ENCODE assay signal across 25 cellular contexts in genomic region chr7:106400990-106401389, GRCh38.
DNase-seq lines count a peak whose midpoint lies in the region; TF ChIP-seq lines count a peak whose summit lies in the region.
"Had no signal": no experiment of that assay in that cellular context is flagged by ENCODE, and none has a peak within 500 bp of the region (broad histone marks: within the 10 kb centered on the region; RNA-seq: fewer than 3 reads in every experiment).

No MANE protein-coding gene starts in this region.

- H2BK120ac ChIP-seq in neuronal stem cell (ENCODE audit: low read depth, low read length) = no peak overlapping the region

- no peaks in the 10 kb centered on the region for H3K79me2 ChIP-seq in neural cell (replicated peaks; ENCODE audit: insufficient read depth, low read length)

- no CpG with 5 or more reads among the region's 3 CpGs for WGBS in neuronal stem cell (ENCODE audit: extremely low coverage in 2 of 2, insufficient read length in 2 of 2, insufficient replicate concordance in 1 of 2), 2 donors

- H2AFZ ChIP-seq in neural cell (ENCODE audit: low read depth, low read length) (peak overlapping the region; percentile 10), neuronal stem cell (ENCODE audit: low read length) (no peak overlapping the region)

- no peak for TF ChIP-seq RAD21 in neural cell (conservative IDR thresholded peaks at IDR 0.05)

- no peak overlapping the region for H3K4ac ChIP-seq in neuronal stem cell (ENCODE audit: low read length)

- peaks cover 6% of the 10 kb centered on the region for H3K36me3 Mint-ChIP-seq in activated CD4-positive, alpha-beta memory T cell treated with anti-CD3 and anti-CD28 coated beads, Interleukin-2, amount 10 ng/mL, durations not matched to agents 7 days and 5 days (ENCODE audit: low read depth)
- H3K36me3 Mint-ChIP-seq: CD4-positive, CD25-positive, alpha-beta regulatory T cell; CD8-positive, alpha-beta T cell had no signal

- H3K36me3 ChIP-seq in neural cell (ENCODE audit: insufficient read depth, low read length) (no peaks in the 10 kb centered on the region), neuronal stem cell (replicated peaks in 1 of 2; ENCODE audit: control insufficient read depth in 2 of 2, insufficient read depth in 2 of 2, low read length in 2 of 2) (no peaks in the 10 kb centered on the region)
- H3K36me3 ChIP-seq: BE2C, BLaER1 had no signal

- no peaks in the 10 kb centered on the region for H3K9me2 ChIP-seq in neural cell (ENCODE audit: insufficient read depth, low read length)

- no peak overlapping the region for H3K27ac Mint-ChIP-seq in activated CD4-positive, alpha-beta memory T cell treated with anti-CD3 and anti-CD28 coated beads, Interleukin-2, amount 10 ng/mL, durations not matched to agents 7 days and 5 days
- H3K27ac Mint-ChIP-seq: CD14-positive monocyte; CD4-positive, CD25-positive, alpha-beta regulatory T cell; CD8-positive, alpha-beta T cell had no signal

- H3F3A ChIP-seq in neural cell (ENCODE audit: insufficient read depth, low read length, poor library complexity, severe bottlenecking) = no peaks in the 10 kb centered on the region

- no peak overlapping the region for H2BK5ac ChIP-seq in neuronal stem cell (ENCODE audit: low read length)

- H3K9ac ChIP-seq in neural cell (ENCODE audit: low read length) = peak overlapping the region; percentile 32
- no peak overlapping the region for H3K9ac ChIP-seq in neuronal stem cell (ENCODE audit: low read depth, low read length, poor library complexity)
- H3K9ac ChIP-seq: BLaER1 had no signal

- peaks cover 5% of the 10 kb centered on the region for H3K9me3 Mint-ChIP-seq in activated CD4-positive, alpha-beta memory T cell treated with anti-CD3 and anti-CD28 coated beads, Interleukin-2, amount 10 ng/mL, durations not matched to agents 7 days and 5 days
- H3K9me3 Mint-ChIP-seq: CD8-positive, alpha-beta T cell had no signal

- no peaks in the 10 kb centered on the region for H3K9me3 ChIP-seq in neural cell (ENCODE audit: low read length)
- H3K9me3 ChIP-seq in neuronal stem cell (replicated peaks in 1 of 2; ENCODE audit: control insufficient read depth in 2 of 2, insufficient read depth in 1 of 2, low read depth in 1 of 2, low read length in 2 of 2) = peaks cover 0 to 2% of the 10 kb centered on the region in 2 donors
- H3K9me3 ChIP-seq: BE2C, Caco-2 had no signal

- CTCF ChIA-PET in activated CD4-positive, alpha-beta memory T cell treated with anti-CD3 and anti-CD28 coated beads, Interleukin-2, amount 10 ng/mL, durations not matched to agents 7 days and 5 days (lab: Charles Lee) = no interaction called here

- H4K20me1 ChIP-seq in neural cell (ENCODE audit: insufficient read depth) = no peaks in the 10 kb centered on the region
- H4K20me1 ChIP-seq: BLaER1 had no signal

- H3K4me2 ChIP-seq in neural cell (ENCODE audit: low read length) (peak overlapping the region; percentile 28), neuronal stem cell (ENCODE audit: insufficient read depth, low read length, poor library complexity, severe bottlenecking) (no peak overlapping the region)
- H3K4me2 ChIP-seq: BLaER1 had no signal

- no peak overlapping the region for H4K8ac ChIP-seq in neuronal stem cell (ENCODE audit: low read depth, low read length)

- H2BK15ac ChIP-seq in neuronal stem cell (ENCODE audit: low read length) = no peak overlapping the region

- POLR2A ChIA-PET in activated CD4-positive, alpha-beta memory T cell treated with anti-CD3 and anti-CD28 coated beads, Interleukin-2, amount 10 ng/mL, durations not matched to agents 7 days and 5 days (lab: Charles Lee) = no interaction called here

- H3K23ac ChIP-seq in neuronal stem cell (ENCODE audit: low read depth, low read length, poor library complexity) = no peak overlapping the region

- H3K27me3 ChIP-seq in neural cell (ENCODE audit: insufficient read depth, low read depth, low read length) = no peaks in the 10 kb centered on the region
- no peaks in the 10 kb centered on the region for H3K27me3 ChIP-seq in neuronal stem cell (ENCODE audit: control insufficient read depth in 3 of 3, insufficient read depth in 3 of 3, low read depth in 1 of 3, low read length in 3 of 3)
- H3K27me3 ChIP-seq: BLaER1 had no signal

- TF ChIP-seq EP300 in neural cell (conservative IDR thresholded peaks at IDR 0.05; ENCODE audit: poor library complexity, severe bottlenecking) = peak; percentile 78

- H3K14ac ChIP-seq in neuronal stem cell (ENCODE audit: low read length) = no peak overlapping the region

- peaks cover 8% of the 10 kb centered on the region for H3K4me1 Mint-ChIP-seq in activated CD4-positive, alpha-beta memory T cell treated with anti-CD3 and anti-CD28 coated beads, Interleukin-2, amount 10 ng/mL, durations not matched to agents 7 days and 5 days

- no peak for TF ChIP-seq CTCF in neural cell (IDR thresholded peaks at IDR 0.05; ENCODE audit: poor library complexity, severe bottlenecking)

- peak overlapping the region; percentile 15 for H3K4me3 ChIP-seq in neural cell (ENCODE audit: low read length)
- H3K4me3 ChIP-seq in neuronal stem cell (ENCODE audit: low read length in 2 of 2) = no peak overlapping the region
- H3K4me3 ChIP-seq: BLaER1, GM12878 had no signal

- no peak overlapping the region for H2AK5ac ChIP-seq in neuronal stem cell (ENCODE audit: low read depth, low read length)

- DNase-seq in NCI-H748 (lab: John Stamatoyannopoulos, UW; ENCODE audit: unreplicated experiment) (peak; percentile 25), NCI-H748 treated with DMSO at 0.1 percent for 48 hours (lab: John Stamatoyannopoulos, UW) (no peak), SK-N-DZ (ENCODE audit: low spot score) (peak; percentile 28), neuronal stem cell (ENCODE audit: low spot score) (peak; percentile 3), DMS114 treated with DMSO at 0.1 percent for 48 hours (lab: John Stamatoyannopoulos, UW; ENCODE audit: unreplicated experiment) (no peak)
- no peak for DNase-seq in activated CD4-positive, alpha-beta memory T cell treated with anti-CD3 and anti-CD28 coated beads, Interleukin-2, amount 10 ng/mL, durations not matched to agents 7 days and 5 days
- DNase-seq in effector CD4-positive, alpha-beta T cell = no peak
- DNase-seq: 8988T; ACHN; BE2C; C1 segment of cervical spinal cord; Caco-2; Calu3; CD4-positive, CD25-positive, alpha-beta regulatory T cell; CD8-positive, alpha-beta T cell; DMS153; DMS53; DMS79; DND-41; EL; GDM1 had no signal

- H3K18ac ChIP-seq in neuronal stem cell (ENCODE audit: low read length) = no peak overlapping the region

- H4K91ac ChIP-seq in neuronal stem cell (ENCODE audit: low read depth, low read length, poor library complexity) = no peak overlapping the region

- H2BK12ac ChIP-seq in neuronal stem cell (ENCODE audit: low read length) = no peak overlapping the region

- no peak overlapping the region for H3K4me3 Mint-ChIP-seq in activated CD4-positive, alpha-beta memory T cell treated with anti-CD3 and anti-CD28 coated beads, Interleukin-2, amount 10 ng/mL, durations not matched to agents 7 days and 5 days
- H3K4me3 Mint-ChIP-seq: CD14-positive monocyte; CD4-positive, CD25-positive, alpha-beta regulatory T cell; CD8-positive, alpha-beta T cell had no signal

- peaks cover 0 to 3% of the 10 kb centered on the region in 2 donors for H3K4me1 ChIP-seq in neuronal stem cell (ENCODE audit: control insufficient read depth in 2 of 2, insufficient read depth in 1 of 2, low read depth in 1 of 2, low read length in 2 of 2)
- H3K4me1 ChIP-seq: BE2C, BLaER1, Caco-2 had no signal

- H3K27me3 Mint-ChIP-seq in activated CD4-positive, alpha-beta memory T cell treated with anti-CD3 and anti-CD28 coated beads, Interleukin-2, amount 10 ng/mL, durations not matched to agents 7 days and 5 days = peaks cover 33% of the 10 kb centered on the region

- no peaks in the 10 kb centered on the region for H3K79me1 ChIP-seq in neuronal stem cell (ENCODE audit: low read depth, low read length)

- peak overlapping the region; percentile 71 for H3K27ac ChIP-seq in neural cell (ENCODE audit: low read length)
- H3K27ac ChIP-seq in neuronal stem cell (replicated peaks; ENCODE audit: low read length) = no peak overlapping the region
- H3K27ac ChIP-seq: BLaER1 had no signal

TF ChIP-seq in neural cell, 6 proteins besides CTCF, POLR2A, EP300 and RAD21:
- TF ChIP-seq POLR2AphosphoS5 (IDR thresholded peaks at IDR 0.05) (peak; percentile 63), MXI1 (conservative IDR thresholded peaks at IDR 0.05; ENCODE audit: poor library complexity, severe bottlenecking) (no peak)

Comparison
In these comparisons a context has a peak if more than half of its experiments do, and no peak if none do; other contexts are left out.
1. DNase-seq: peak in NCI-H748 (single experiment), SK-N-DZ (single experiment) and neuronal stem cell (single experiment); none in NCI-H748 treated with DMSO at 0.1 percent for 48 hours (single experiment), DMS114 treated with DMSO at 0.1 percent for 48 hours (single experiment), activated CD4-positive, alpha-beta memory T cell treated with anti-CD3 and anti-CD28 coated beads, Interleukin-2, amount 10 ng/mL, durations not matched to agents 7 days and 5 days (single experiment) and effector CD4-positive, alpha-beta T cell (single experiment).